8 cellular contexts compared by ENCODE assay signal in the genomic region with DNA sequence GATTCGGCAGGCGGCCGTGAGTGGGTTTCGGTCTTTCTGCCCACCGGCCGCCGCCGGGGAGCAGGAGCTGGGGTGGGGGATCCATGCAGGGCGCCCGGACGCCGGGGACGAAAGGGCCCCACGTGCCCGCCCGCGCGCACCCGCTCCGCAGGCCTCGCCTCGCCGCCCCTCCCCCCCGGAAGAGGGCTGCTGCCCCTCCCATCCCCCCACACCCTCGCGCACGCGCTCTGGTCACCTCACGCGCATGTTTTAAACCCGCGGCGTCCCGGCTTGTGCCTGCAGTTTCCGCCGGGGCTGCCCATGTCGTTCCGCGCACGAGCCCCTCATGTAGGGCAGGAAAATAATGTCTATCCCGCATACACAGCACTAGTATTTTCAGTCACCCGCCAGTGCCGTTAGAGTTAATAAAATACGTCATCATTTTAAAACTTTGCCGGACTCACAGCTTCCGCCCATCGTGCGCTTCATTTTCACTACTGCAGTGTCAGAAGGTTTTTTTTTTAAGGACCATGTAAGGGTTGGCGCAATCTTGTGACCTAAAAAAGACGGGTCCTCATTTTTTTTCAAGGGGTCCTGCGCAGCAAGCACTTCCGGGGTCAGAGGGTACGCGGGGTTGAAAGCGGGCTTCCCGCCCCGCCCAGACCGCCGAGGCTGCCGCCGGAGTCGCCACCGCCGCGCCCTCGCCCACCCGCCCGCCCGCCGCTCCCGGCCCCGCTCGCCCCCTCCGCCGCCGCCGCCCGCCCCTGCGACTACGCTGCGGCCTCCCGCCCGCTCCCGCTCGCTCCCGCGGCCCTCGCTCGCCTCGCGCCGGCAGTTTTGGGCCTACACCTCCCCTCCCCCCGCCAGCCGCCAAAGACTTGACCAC. TPM values are rescaled to one million over a fixed set of nuclear protein-coding genes. Genes with fewer than 3 reads are reported as not detected.
DNase-seq lines count a peak whose midpoint lies in the region; ATAC-seq and TF ChIP-seq lines count a peak whose summit lies in the region.

Gene PCBP1 (plus strand): TSS at position 640 of the 865 bp plus-strand sequence. CDS start 267 bp downstream, outside the sequence.

- in situ Hi-C loops in GM13977 (cut with MboI; ENCODE audit: low pct_unique_long_range_greater_than_20kb, low sequenced_read_pairs, unreplicated experiment): loop anchor here (10.0 kb wide), 1 partner anchor 48 kb away; no protein-coding TSS in a partner anchor

- TF ChIP-seq CTCF in GM13977 (IDR thresholded peaks at IDR 0.05; ENCODE audit: extremely low read depth, insufficient read depth, missing control alignments) (no peak), type B pancreatic cell (conservative IDR thresholded peaks at IDR 0.05) (no peak)

- ATAC-seq in HG02938 (IDR thresholded peaks at IDR 0.05; ENCODE audit: unreplicated experiment) (peak; percentile 31), left cardiac atrium (peak; percentile 86 to 91)

- DNase-seq in GM13977 (ENCODE audit: low spot score) (peak; percentile 96), NCI-H1930 (lab: John Stamatoyannopoulos, UW) (peak; percentile 84 to 90), T-helper 2 cell (peak; percentile 95 to 97 (median 95)), amniotic stem cell (lab: John Stamatoyannopoulos, UW) (peak; percentile 77), left cardiac atrium (peak; percentile 97), posterior vena cava (ENCODE audit: low spot score) (peak; percentile 99), type B pancreatic cell (ENCODE audit: extremely low spot score, unreplicated experiment) (peak; percentile 98)

- H3K4me1 Mint-ChIP-seq in type B pancreatic cell (ENCODE audit: unreplicated experiment): peaks cover 40% of the 10 kb centered on the region

- peaks cover 53% of the 10 kb centered on the region for H3K36me3 Mint-ChIP-seq in type B pancreatic cell

- H3K9me3 Mint-ChIP-seq in type B pancreatic cell: no peaks in the 10 kb centered on the region

- peak within 1 kb of the TSS; percentile 96 for H3K4me3 Mint-ChIP-seq in type B pancreatic cell

- peak within 1 kb of the TSS; percentile 100 for H3K27ac Mint-ChIP-seq in type B pancreatic cell

- peaks cover 7% of the 10 kb centered on the region for H3K27me3 Mint-ChIP-seq in type B pancreatic cell

- intact Hi-C loops in left cardiac atrium (cut with DNase I) (loop anchor here (1.0 to 5.0 kb wide), 3 partner anchors 35 to 56 kb away; no protein-coding TSS in a partner anchor), posterior vena cava (cut with DNase I) (loop anchor here (1.0 to 10.0 kb wide), 4 partner anchors 35 to 172 kb away; partner anchors contain the start of gene MXD1 (in 1 of the 2))

RNA-seq across cellular contexts. Expression of gene PCBP1, which starts in this region (rescaled TPM):
- total RNA-seq in left cardiac atrium: 100 to 1,000 TPM; 230 to 248 TPM
- 100 to 1,000 TPM; 238 to 269 TPM for total RNA-seq in posterior vena cava
- total RNA-seq in type B pancreatic cell (ENCODE audit: low replicate concordance): 316 and 349 TPM in 2 replicates

Comparison
In these comparisons a context has a peak if more than half of its experiments do, and no peak if none do; other contexts are left out.
1. Peak in every context shown above with its lines: DNase-seq and ATAC-seq.